13 cellular contexts compared by ENCODE assay signal in genomic region chr20:58142843-58143185, GRCh38.
"Had no signal": no experiment of that assay in that cellular context is flagged by ENCODE, and none has a peak within 500 bp of the region (broad histone marks: within the 10 kb centered on the region; RNA-seq: fewer than 3 reads in every experiment).

No MANE protein-coding gene starts in this region.

- H3K27ac ChIP-seq: epithelial cell of prostate, stomach had no signal

- H3K4me2 ChIP-seq: SK-N-SH had no signal

- DNase-seq: activated naive CD4-positive, alpha-beta T cell; activated naive CD8-positive, alpha-beta T cell treated with anti-CD3 and anti-CD28 coated beads for 36 hours; amniotic stem cell; foreskin fibroblast; midbrain; right cardiac atrium; SK-N-SH; stimulated activated CD4-positive, alpha-beta T cell treated with anti-CD3 and anti-CD28 coated beads, Interleukin-2, amount 100 ng/mL, for 48 hours; stomach had no signal

- ATAC-seq: right cardiac atrium had no signal

- H3K9ac ChIP-seq: SK-N-SH had no signal

- H3K4me1 ChIP-seq: stomach had no signal

- H3K9me3 ChIP-seq: prostate gland, SK-N-SH had no signal

- H3K9me2 ChIP-seq: SK-N-SH had no signal

- H3K36me3 ChIP-seq: prostate gland, stomach had no signal

- H3K4me3 ChIP-seq: lung, prostate gland, skin epidermis, stomach had no signal
